Comparison of ENCODE assay signal across 33 cellular contexts in genomic region chrX:12929701-12930100, GRCh38. TPM values are rescaled to one million over a fixed set of nuclear protein-coding genes. Genes with fewer than 3 reads are reported as not detected.
DNase-seq lines count a peak whose midpoint lies in the region; ATAC-seq and TF ChIP-seq lines count a peak whose summit lies in the region.
"Had no signal": no experiment of that assay in that cellular context is flagged by ENCODE, and none has a peak within 500 bp of the region (broad histone marks: within the 10 kb centered on the region; RNA-seq: fewer than 3 reads in every experiment).

No MANE protein-coding gene starts in this region.

- DNase-seq in EL (peak; percentile 28), HT1080 (ENCODE audit: low read depth) (peak; percentile 74), foreskin fibroblast (peak; percentile 29 to 73), epidermal melanocyte (ENCODE audit: insufficient read length, low spot score) (no peak)
- DNase-seq: activated CD4-positive, alpha-beta T cell treated with anti-CD3 and anti-CD28 coated beads for 48 hours; activated CD8-positive, alpha-beta memory T cell treated with anti-CD3 and anti-CD28 coated beads, Interleukin-2, amount 10 ng/mL, durations not matched to agents 7 days and 5 days; activated naive CD4-positive, alpha-beta T cell treated with anti-CD3 and anti-CD28 coated beads, Interleukin-2, amount 10 ng/mL, durations not matched to agents 7 days and 5 days; CD4-positive, CD25-positive, alpha-beta regulatory T cell; cortex of kidney; endodermal cell; glutamatergic neuron; GOT3; islet precursor cell; naive thymus-derived CD4-positive, alpha-beta T cell; NCI-H1436; NCI-H2107; NCI-H446 treated with DMSO at 0.1 percent for 48 hours; nucleus accumbens; psoas muscle; sigmoid colon; stimulated activated CD4-positive, alpha-beta T cell treated with anti-CD3 and anti-CD28 coated beads, Interleukin-4, amount 100 ng/mL, for 4 hours; stimulated activated naive B cell treated with anti-CD40 and anti-IgM and Interleukin-4, amounts not matched to agents 10 μg/mL and 1 μg/mL and 100 μg/mL, for 72 hours; WERI-Rb-1 had no signal

- TF ChIP-seq CTCF in foreskin fibroblast (IDR thresholded peaks at IDR 0.05; ENCODE audit: low read depth, low read length): no peak

- no peak overlapping the region for H3K4me3 Mint-ChIP-seq in activated T-helper 17 cell treated with anti-CD3 and anti-CD28 coated beads, Interleukin-2, amount 50 U/mL, for 72 hours
- H3K4me3 Mint-ChIP-seq: activated CD8-positive, alpha-beta memory T cell treated with anti-CD3 and anti-CD28 coated beads, Interleukin-2, amount 10 ng/mL, durations not matched to agents 7 days and 5 days; activated naive CD4-positive, alpha-beta T cell treated with anti-CD3 and anti-CD28 coated beads, Interleukin-2, amount 10 ng/mL, durations not matched to agents 7 days and 5 days; CD4-positive, CD25-positive, alpha-beta regulatory T cell; endodermal cell; mesothelial cell of epicardium; naive thymus-derived CD4-positive, alpha-beta T cell; stimulated activated naive B cell treated with anti-CD40 and anti-IgM and Interleukin-4, amounts not matched to agents 10 μg/mL and 1 μg/mL and 100 μg/mL, for 72 hours; T-helper 2 cell treated with Interferon-gamma antibody and Interleukin-4, amounts not matched to agents 5 μg/mL and 100 μg/mL, for 36 hours had no signal

- no peaks in the 10 kb centered on the region for H3K9me3 Mint-ChIP-seq in activated T-helper 17 cell treated with anti-CD3 and anti-CD28 coated beads, Interleukin-2, amount 50 U/mL, for 72 hours
- H3K9me3 Mint-ChIP-seq: stimulated activated naive B cell treated with anti-CD40 and anti-IgM and Interleukin-4, amounts not matched to agents 10 μg/mL and 1 μg/mL and 100 μg/mL, for 72 hours; T-helper 2 cell treated with Interferon-gamma antibody and Interleukin-4, amounts not matched to agents 5 μg/mL and 100 μg/mL, for 36 hours had no signal

- no peaks in the 10 kb centered on the region for H3K27me3 Mint-ChIP-seq in activated T-helper 17 cell treated with anti-CD3 and anti-CD28 coated beads, Interleukin-2, amount 50 U/mL, for 72 hours
- H3K27me3 Mint-ChIP-seq: activated CD8-positive, alpha-beta memory T cell treated with anti-CD3 and anti-CD28 coated beads, Interleukin-2, amount 10 ng/mL, durations not matched to agents 7 days and 5 days had no signal

- H3K36me3 Mint-ChIP-seq in activated T-helper 17 cell treated with anti-CD3 and anti-CD28 coated beads, Interleukin-2, amount 50 U/mL, for 72 hours (ENCODE audit: low read depth): no peaks in the 10 kb centered on the region
- H3K36me3 Mint-ChIP-seq: activated CD8-positive, alpha-beta memory T cell treated with anti-CD3 and anti-CD28 coated beads, Interleukin-2, amount 10 ng/mL, durations not matched to agents 7 days and 5 days; activated naive CD4-positive, alpha-beta T cell treated with anti-CD3 and anti-CD28 coated beads, Interleukin-2, amount 10 ng/mL, durations not matched to agents 7 days and 5 days; CD4-positive, CD25-positive, alpha-beta regulatory T cell; mesothelial cell of epicardium; stimulated activated naive B cell treated with anti-CD40 and anti-IgM and Interleukin-4, amounts not matched to agents 10 μg/mL and 1 μg/mL and 100 μg/mL, for 72 hours had no signal

- H3K27ac Mint-ChIP-seq in activated T-helper 17 cell treated with anti-CD3 and anti-CD28 coated beads, Interleukin-2, amount 50 U/mL, for 72 hours: no peak overlapping the region
- H3K27ac Mint-ChIP-seq: activated CD8-positive, alpha-beta memory T cell treated with anti-CD3 and anti-CD28 coated beads, Interleukin-2, amount 10 ng/mL, durations not matched to agents 7 days and 5 days; activated naive CD4-positive, alpha-beta T cell treated with anti-CD3 and anti-CD28 coated beads, Interleukin-2, amount 10 ng/mL, durations not matched to agents 7 days and 5 days; CD4-positive, CD25-positive, alpha-beta regulatory T cell; endodermal cell; mesothelial cell of epicardium; naive thymus-derived CD4-positive, alpha-beta T cell; stimulated activated naive B cell treated with anti-CD40 and anti-IgM and Interleukin-4, amounts not matched to agents 10 μg/mL and 1 μg/mL and 100 μg/mL, for 72 hours; T-helper 2 cell treated with Interferon-gamma antibody and Interleukin-4, amounts not matched to agents 5 μg/mL and 100 μg/mL, for 36 hours had no signal

- no peaks in the 10 kb centered on the region for H3K4me1 Mint-ChIP-seq in activated T-helper 17 cell treated with anti-CD3 and anti-CD28 coated beads, Interleukin-2, amount 50 U/mL, for 72 hours
- H3K4me1 Mint-ChIP-seq: activated naive CD4-positive, alpha-beta T cell treated with anti-CD3 and anti-CD28 coated beads, Interleukin-2, amount 10 ng/mL, durations not matched to agents 7 days and 5 days; CD4-positive, CD25-positive, alpha-beta regulatory T cell; endodermal cell; mesothelial cell of epicardium; stimulated activated naive B cell treated with anti-CD40 and anti-IgM and Interleukin-4, amounts not matched to agents 10 μg/mL and 1 μg/mL and 100 μg/mL, for 72 hours had no signal

- H3K4me3 ChIP-seq in foreskin fibroblast (ENCODE audit: low read depth in 1 of 2, low read length in 2 of 2): no peak overlapping the region
- H3K4me3 ChIP-seq: cardiac muscle cell, psoas muscle, sigmoid colon, thoracic aorta had no signal

- ATAC-seq in activated T-helper 17 cell treated with anti-CD3 and anti-CD28 coated beads, Interleukin-2, amount 50 U/mL, for 72 hours (replicated peaks): peak; percentile 65
- no peak for ATAC-seq in HG03139 (IDR thresholded peaks at IDR 0.05; ENCODE audit: unreplicated experiment)
- ATAC-seq in GM19397 (IDR thresholded peaks at IDR 0.05; ENCODE audit: unreplicated experiment): no peak
- no peak for ATAC-seq in HG02938 (IDR thresholded peaks at IDR 0.05; ENCODE audit: unreplicated experiment)
- ATAC-seq: activated CD8-positive, alpha-beta memory T cell treated with anti-CD3 and anti-CD28 coated beads, Interleukin-2, amount 10 ng/mL, durations not matched to agents 7 days and 5 days; naive thymus-derived CD4-positive, alpha-beta T cell; psoas muscle; Right ventricle myocardium inferior; stimulated activated naive B cell treated with anti-CD40 and anti-IgM and Interleukin-4, amounts not matched to agents 10 μg/mL and 1 μg/mL and 100 μg/mL, for 72 hours had no signal

RNA-seq across cellular contexts. Expression of gene TLR8, which starts 23.3 kb away (rescaled TPM):
- not detected in 2 replicates for total RNA-seq in HT1080 (2014; rRNA removed; shearing (Covaris generic))
- polyA plus RNA-seq in HT1080 (2015; cell fraction: cytosol; rRNA removed): not detected in 2 replicates
- polyA plus RNA-seq in HT1080 (2015; cell fraction: nucleus; rRNA removed): not detected in 2 replicates
- total RNA-seq in activated T-helper 17 cell treated with anti-CD3 and anti-CD28 coated beads, Interleukin-2, amount 50 U/mL, for 72 hours: not detected
- total RNA-seq: activated CD8-positive, alpha-beta memory T cell treated with anti-CD3 and anti-CD28 coated beads, Interleukin-2, amount 10 ng/mL, durations not matched to agents 7 days and 5 days; cardiac muscle cell; CD4-positive, CD25-positive, alpha-beta regulatory T cell; endodermal cell; MCF 10A; mesothelial cell of epicardium had no signal
- polyA plus RNA-seq: cardiac muscle cell; CD4-positive, CD25-positive, alpha-beta regulatory T cell; naive thymus-derived CD4-positive, alpha-beta T cell had no signal

RNA-seq across cellular contexts. Expression of gene TMSB4X, which starts 45.2 kb away (rescaled TPM):
- 12.1 and 20.4 TPM in 2 replicates for total RNA-seq in HT1080 (2014; rRNA removed; shearing (Covaris generic))
- 13.1 and 18.7 TPM in 2 replicates for polyA plus RNA-seq in HT1080 (2015; cell fraction: cytosol; rRNA removed)
- 3.2 and 12.4 TPM in 2 replicates for polyA plus RNA-seq in HT1080 (2015; cell fraction: nucleus; rRNA removed)
- total RNA-seq in activated T-helper 17 cell treated with anti-CD3 and anti-CD28 coated beads, Interleukin-2, amount 50 U/mL, for 72 hours: 1,000 to 10,000 TPM; 6,631 to 7,873 TPM

Comparison
In these comparisons a context has a peak if more than half of its experiments do, and no peak if none do; other contexts are left out.
1. RNA of gene TMSB4X, which starts 45.2 kb away (total RNA-seq): 6,631 to 7,873 TPM in activated T-helper 17 cell treated with anti-CD3 and anti-CD28 coated beads, Interleukin-2, amount 50 U/mL, for 72 hours; 12.1 to 20.4 TPM in HT1080; every median in the first group is over 100 times any median in the second.